In genomic region chr1:157168015-157168414, GRCh38 we compare ENCODE assay signal across 23 cellular contexts. TPM values are rescaled to one million over a fixed set of nuclear protein-coding genes. Genes with fewer than 3 reads are reported as not detected.
DNase-seq lines count a peak whose midpoint lies in the region; ATAC-seq, FAIRE-seq and TF ChIP-seq lines count a peak whose summit lies in the region.
"Had no signal": no experiment of that assay in that cellular context is flagged by ENCODE, and none has a peak within 500 bp of the region (broad histone marks: within the 10 kb centered on the region; RNA-seq: fewer than 3 reads in every experiment).

No MANE protein-coding gene starts in this region.

- peaks cover 0 to 12% (median 3%) of the 10 kb centered on the region in 11 experiments; a peak in 7 of 22 replicates for H3K27me3 ChIP-seq in BLaER1 treated with 17β-estradiol and CSF1 and Interleukin-3, amounts not matched to agents 10 nM and 100 nM
- H3K27me3 ChIP-seq in GM12878 (replicated peaks in 1 of 2; ENCODE audit: control insufficient read depth in 2 of 2, insufficient read depth in 2 of 2, low read length in 1 of 2) (no peaks in the 10 kb centered on the region), brain microvascular endothelial cell (replicated peaks) (no peaks in the 10 kb centered on the region), spleen (replicated peaks in 1 of 7) (peaks cover 0 to 35% (median 0%) of the 10 kb centered on the region in 7 donors)

- TF ChIP-seq EP300 in GM12878 (IDR thresholded peaks at IDR 0.05; ENCODE audit: borderline replicate concordance in 1 of 2, control insufficient read depth in 1 of 2, low read depth in 2 of 2, low read length in 2 of 2): peak in 1 of 2 experiments; percentile 42; a peak in 1 of 4 replicates

- peak overlapping the region; percentile 28 to 69 (median 57); a peak in 20 of 22 replicates for H3K4me2 ChIP-seq in BLaER1 treated with 17β-estradiol and CSF1 and Interleukin-3, amounts not matched to agents 10 nM and 100 nM
- H3K4me2 ChIP-seq in GM12878 (ENCODE audit: control insufficient read depth, insufficient read depth): peak overlapping the region; percentile 40

- H3K4me3 Mint-ChIP-seq in T-helper 2 cell treated with Interferon-gamma antibody and Interleukin-4, amounts not matched to agents 5 μg/mL and 100 μg/mL, for 36 hours: no peak overlapping the region
- H3K4me3 Mint-ChIP-seq: CD14-positive monocyte; IgD-negative memory B cell; T-helper 1 cell treated with Interleukin-12 subunit alpha and Interleukin-12 subunit beta and Interleukin-4 antibody, amounts not matched to agents 30 μg/mL and 1 μg/mL, for 36 hours had no signal

- 12% methylated on average over 9 of the region's 9 CpGs for WGBS in GM12878 (ENCODE audit: insufficient coverage, insufficient replicate concordance, low lambda C conversion rate, missing lambda C conversion rate)
- 71 to 91% (median 81%) methylated on average over 9 of the region's 9 CpGs for WGBS in spleen, 5 donors

- SMC1A ChIA-PET in GM12878 (lab: Charles Lee; ENCODE audit: uncharacterized antibody, unreplicated experiment): interaction anchor here (0.8 to 2.4 kb wide), 8 partner anchors 13 to 341 kb away, joined by 3 to 7 read pairs (median 4); partner anchors contain the start of gene ETV3L

- peak; percentile 70 for ATAC-seq in GM12878

- H3K36me3 ChIP-seq in BLaER1 treated with 17β-estradiol and CSF1 and Interleukin-3, amounts not matched to agents 10 nM and 100 nM: no peaks in the 10 kb centered on the region
- H3K36me3 ChIP-seq in GM12878 (ENCODE audit: control insufficient read depth in 2 of 2, insufficient read depth in 2 of 2, low read length in 1 of 2) (no peaks in the 10 kb centered on the region), brain microvascular endothelial cell (replicated peaks) (no peaks in the 10 kb centered on the region), spleen (no peaks in the 10 kb centered on the region)

- peaks cover 11 to 24% (median 17%) of the 10 kb centered on the region in 10 experiments for H3K4me1 ChIP-seq in BLaER1 treated with 17β-estradiol and CSF1 and Interleukin-3, amounts not matched to agents 10 nM and 100 nM
- H3K4me1 ChIP-seq in GM12878 (ENCODE audit: control insufficient read depth, insufficient read depth, low read length) (peaks cover 23% of the 10 kb centered on the region), spleen (peaks cover 0 to 6% (median 4%) of the 10 kb centered on the region in 6 donors)

- CTCF ChIA-PET in GM12878 (lab: Yijun Ruan, JAX): interaction anchor here (0.7 to 3.6 kb wide), 10 partner anchors 11 to 328 kb away, joined by 3 to 15 read pairs (median 4); no protein-coding TSS in a partner anchor

- H3K36me3 Mint-ChIP-seq in T-helper 2 cell treated with Interferon-gamma antibody and Interleukin-4, amounts not matched to agents 5 μg/mL and 100 μg/mL, for 36 hours (ENCODE audit: low read depth): no peaks in the 10 kb centered on the region
- H3K36me3 Mint-ChIP-seq: CD14-positive monocyte, IgD-negative memory B cell had no signal

- POLR2A ChIA-PET in GM12878 (lab: Charles Lee): no interaction called here

- H3K4me1 Mint-ChIP-seq in T-helper 2 cell treated with Interferon-gamma antibody and Interleukin-4, amounts not matched to agents 5 μg/mL and 100 μg/mL, for 36 hours (ENCODE audit: low read depth): peaks cover 5% of the 10 kb centered on the region

- no peak overlapping the region for H3K4me3 ChIP-seq in BLaER1 treated with 17β-estradiol and CSF1 and Interleukin-3, amounts not matched to agents 10 nM and 100 nM
- H3K4me3 ChIP-seq in GM12878 (no peak overlapping the region), brain microvascular endothelial cell (ENCODE audit: low read depth, low read length) (no peak overlapping the region), spleen (no peak overlapping the region)

- intact Hi-C loops in GM12878 (cut with micrococcal nuclease; ENCODE audit: unreplicated experiment) (no loop called here), spleen (cut with DNase I; ENCODE audit: low total_unique reads) (no loop called here)

- no peak overlapping the region for H2AFZ ChIP-seq in GM12878 (ENCODE audit: control insufficient read depth, low read depth, low read length)

- H3K27ac ChIP-seq in BLaER1 treated with 17β-estradiol and CSF1 and Interleukin-3, amounts not matched to agents 10 nM and 100 nM: no peak overlapping the region
- H3K27ac ChIP-seq in GM12878 (ENCODE audit: control insufficient read depth, insufficient read depth) (peak overlapping the region; percentile 45; the same call in 1 of the 2 replicates), brain microvascular endothelial cell (no peak overlapping the region), spleen (no peak overlapping the region)
- H3K27ac ChIP-seq: HL-60 had no signal

- H3K27me3 Mint-ChIP-seq in T-helper 2 cell treated with Interferon-gamma antibody and Interleukin-4, amounts not matched to agents 5 μg/mL and 100 μg/mL, for 36 hours (ENCODE audit: low read depth): peaks cover 28% of the 10 kb centered on the region

- no peak for TF ChIP-seq RAD21 in GM12878 (IDR thresholded peaks at IDR 0.05; ENCODE audit: insufficient read depth, low read depth, low read length)

- H3K9ac ChIP-seq in BLaER1 treated with 17β-estradiol and CSF1 and Interleukin-3, amounts not matched to agents 10 nM and 100 nM: no peak overlapping the region
- no peak overlapping the region for H3K9ac ChIP-seq in GM12878 (ENCODE audit: control insufficient read depth, insufficient read depth, low read length)

- no peaks in the 10 kb centered on the region for H3K9me3 ChIP-seq in BLaER1 treated with 17β-estradiol and CSF1 and Interleukin-3, amounts not matched to agents 10 nM and 100 nM (replicated peaks in 1 of 11)
- H3K9me3 ChIP-seq in GM12878 (replicated peaks; ENCODE audit: control insufficient read depth, insufficient read depth, low read length) (no peaks in the 10 kb centered on the region), spleen (no peaks in the 10 kb centered on the region)

- no TSS peak for BruUV-seq in GM12878 (replicated peaks; lab: Mats Ljungman, UMichigan)

- H3K79me2 ChIP-seq in GM12878 (ENCODE audit: control insufficient read depth, insufficient read depth, low read length): no peaks in the 10 kb centered on the region

- H4K20me1 ChIP-seq in BLaER1 treated with 17β-estradiol and CSF1 and Interleukin-3, amounts not matched to agents 10 nM and 100 nM: peaks cover 0 to 4% (median 0%) of the 10 kb centered on the region in 11 experiments; a peak in 2 of 22 replicates
- H4K20me1 ChIP-seq in GM12878 (ENCODE audit: control insufficient read depth, insufficient read depth): no peaks in the 10 kb centered on the region

- no peak overlapping the region for H3K27ac Mint-ChIP-seq in T-helper 2 cell treated with Interferon-gamma antibody and Interleukin-4, amounts not matched to agents 5 μg/mL and 100 μg/mL, for 36 hours
- H3K27ac Mint-ChIP-seq: CD14-positive monocyte; IgD-negative memory B cell; T-helper 1 cell treated with Interleukin-12 subunit alpha and Interleukin-12 subunit beta and Interleukin-4 antibody, amounts not matched to agents 30 μg/mL and 1 μg/mL, for 36 hours had no signal

- RAD21 ChIA-PET in GM12878 (lab: Charles Lee; ENCODE audit: unreplicated experiment): interaction anchor here (0.9 to 2.6 kb wide), 4 partner anchors 9 to 327 kb away, joined by 3 to 6 read pairs (median 6); partner anchors contain the start of gene ETV3L

- no peak for TF ChIP-seq CTCF in GM12878 (IDR thresholded peaks at IDR 0.05 in 2 of 3, conservative IDR thresholded peaks at IDR 0.05 in 1 of 3; ENCODE audit: control insufficient read depth in 2 of 3, extremely low read depth in 1 of 3, insufficient read depth in 1 of 3, low read depth in 3 of 3, low read length in 3 of 3)
- no peak for TF ChIP-seq CTCF in brain microvascular endothelial cell (IDR thresholded peaks at IDR 0.05; ENCODE audit: low read depth, low read length, missing control alignments)
- no peak for TF ChIP-seq CTCF in spleen (IDR thresholded peaks at IDR 0.05 in 8 of 11, conservative IDR thresholded peaks at IDR 0.05 in 3 of 11)

- no peak for DNase-seq in GM18507 (ENCODE audit: extremely low spot score, insufficient read length, low read depth)
- DNase-seq in MV-4-11 (lab: John Stamatoyannopoulos, UW): peak; percentile 75
- DNase-seq in GM12878 (ENCODE audit: low read depth, low spot score): peak; percentile 45
- no peak for DNase-seq in brain microvascular endothelial cell
- no peak for DNase-seq in T-helper 2 cell treated with Interferon-gamma antibody and Interleukin-4, amounts not matched to agents 5 μg/mL and 100 μg/mL, for 36 hours (ENCODE audit: low spot score)
- DNase-seq in spleen: no peak
- DNase-seq: COR-L47, GF-D8, HCEC 1CT, Kasumi-1, NCI-H1436, NCI-H2029, NCI-H2171, NCI-H446, NCI-H69, SHP77 had no signal

- TF ChIP-seq POLR2A in GM12878 (IDR thresholded peaks at IDR 0.05; ENCODE audit: low read depth, low read length): no peak
- no peak for TF ChIP-seq POLR2A in spleen (IDR thresholded peaks at IDR 0.05)

- H3K9me3 Mint-ChIP-seq in T-helper 2 cell treated with Interferon-gamma antibody and Interleukin-4, amounts not matched to agents 5 μg/mL and 100 μg/mL, for 36 hours: no peaks in the 10 kb centered on the region
- H3K9me3 Mint-ChIP-seq: IgD-negative memory B cell; T-helper 1 cell treated with Interleukin-12 subunit alpha and Interleukin-12 subunit beta and Interleukin-4 antibody, amounts not matched to agents 30 μg/mL and 1 μg/mL, for 36 hours had no signal

- FAIRE-seq in GM18507 (lab: Jason Lieb, UNC): peak; percentile 5
- FAIRE-seq in GM12878 (lab: Jason Lieb, UNC): peak; percentile 13
- FAIRE-seq: HTR-8/SVneo, RCC 7860 had no signal

- in situ Hi-C loops in GM12878 (cut with MboI): no loop called here
- in situ Hi-C loops in brain microvascular endothelial cell (cut with HindIII; ENCODE audit: low pct_ligation_motif_present, low sequenced_read_pairs): no loop called here

TF ChIP-seq in GM12878, 131 proteins besides CTCF, POLR2A, EP300 and RAD21 (continues in another document):
- no peak for TF ChIP-seq JUNB (IDR thresholded peaks at IDR 0.05)

RNA-seq across cellular contexts. Expression of gene ETV3, which starts 29.8 kb away (rescaled TPM):
- 47.0 and 52.6 TPM in 2 replicates for total RNA-seq in GM12878 (2013; cell fraction: nucleolus; rRNA removed)
- total RNA-seq in GM12878 (2014; rRNA removed) (6.9 and 7.9 TPM in 2 replicates), GM12878 (2014; rRNA removed; fragmentation: Illumina TruSeq; extraction: Trizol) (9.4 and 9.6 TPM in 2 replicates), GM12878 (2021) (13.8 and 15.8 TPM in 2 replicates), spleen (10 to 100 TPM; 19.3 to 35.9 (median 27.0) TPM)
- polyA plus RNA-seq in GM12878 (2011; ENCODE audit: low read depth): 4.2 TPM
- polyA plus RNA-seq in GM12878 (2011; rRNA removed) (10.6 and 10.7 TPM in 2 replicates), GM12878 (2014; fragmentation: Illumina TruSeq; extraction: Trizol) (8.2 and 8.6 TPM in 2 replicates), GM12878 (2014; fragmentation: Nextera tagmentation; extraction: Ambion mirVana) (1 to 10 TPM; 1.7 to 2.9 TPM), GM12878 (2014; rRNA removed) (6.1 and 6.4 TPM in 2 replicates), GM12878 (2016; fragmentation: Nextera tagmentation; extraction: Ambion mirVana) (1 to 10 TPM; 3.6 to 4.6 TPM), spleen (1 to 10 TPM; 4.2 to 5.5 (median 5.0) TPM)
- 5.7 and 6.2 TPM in 2 replicates for polyA plus RNA-seq in GM12878 (2011; cell fraction: cytosol; rRNA removed)
- 10.2 and 11.6 TPM in 2 replicates for polyA plus RNA-seq in GM12878 (2011; cell fraction: nucleus; rRNA removed)
- 6.7 and 7.3 TPM in 2 replicates for polyA plus RNA-seq in GM12878 (2012)
- polyA minus RNA-seq in GM12878 (2011; rRNA and poly(A)+ RNA removed): 22.7 and 23.6 TPM in 2 replicates
- polyA minus RNA-seq in GM12878 (2011; cell fraction: cytosol; rRNA and poly(A)+ RNA removed): 6.9 and 10.4 TPM in 2 replicates
- 15.6 and 26.3 TPM in 2 replicates for polyA minus RNA-seq in GM12878 (2011; cell fraction: nucleus; rRNA and poly(A)+ RNA removed)

Comparison
In these comparisons a context has a peak if more than half of its experiments do, and no peak if none do; other contexts are left out.
1. DNase-seq: peak in MV-4-11 (single experiment) and GM12878 (single experiment); none in GM18507 (single experiment), brain microvascular endothelial cell (single experiment), T-helper 2 cell treated with Interferon-gamma antibody and Interleukin-4, amounts not matched to agents 5 μg/mL and 100 μg/mL, for 36 hours (single experiment) and spleen (single experiment).